In genomic region chr9:4225291-4226119, GRCh38 we compare ENCODE assay signal across 10 cellular contexts.
DNase-seq lines count a peak whose midpoint lies in the region; ATAC-seq, FAIRE-seq and TF ChIP-seq lines count a peak whose summit lies in the region.
"Had no signal": no experiment of that assay in that cellular context is flagged by ENCODE, and none has a peak within 500 bp of the region (broad histone marks: within the 10 kb centered on the region; RNA-seq: fewer than 3 reads in every experiment).

No MANE protein-coding gene starts in this region.

- no peak for TF ChIP-seq CTCF in D721Med (IDR thresholded peaks at IDR 0.05; ENCODE audit: insufficient read depth, missing control alignments)
- TF ChIP-seq CTCF in HL-60 (IDR thresholded peaks at IDR 0.05; ENCODE audit: insufficient read depth, low read length) = peak; percentile 21

- peak overlapping the region; percentile 23 for H3K27ac Mint-ChIP-seq in activated naive CD8-positive, alpha-beta T cell

- peaks cover 29% of the 10 kb centered on the region for H3K4me1 Mint-ChIP-seq in activated naive CD8-positive, alpha-beta T cell (ENCODE audit: low read depth)

- no peaks in the 10 kb centered on the region for H3K36me3 Mint-ChIP-seq in activated naive CD8-positive, alpha-beta T cell

- no peaks in the 10 kb centered on the region for H3K9me3 Mint-ChIP-seq in activated naive CD8-positive, alpha-beta T cell (ENCODE audit: low read depth)

- no peaks in the 10 kb centered on the region for H3K27me3 ChIP-seq in HL-60 (ENCODE audit: insufficient read depth, poor library complexity, severe bottlenecking)

- no peak overlapping the region for H3K27ac ChIP-seq in HL-60 (replicated peaks)

- peak; percentile 56 for FAIRE-seq in D721Med (lab: Jason Lieb, UNC)

- H3K4me3 Mint-ChIP-seq in activated naive CD8-positive, alpha-beta T cell = peak overlapping the region; percentile 51

- H3K27me3 Mint-ChIP-seq in activated naive CD8-positive, alpha-beta T cell = peaks cover 1% of the 10 kb centered on the region

- no peak overlapping the region for H3K4me3 ChIP-seq in HL-60 (replicated peaks; ENCODE audit: insufficient read depth, low read length)

- ATAC-seq in HG02938 (IDR thresholded peaks at IDR 0.05; ENCODE audit: unreplicated experiment) (no peak), GM19452 (IDR thresholded peaks at IDR 0.05; ENCODE audit: unreplicated experiment) (no peak)

- no peak for DNase-seq in D721Med (ENCODE audit: insufficient read length, low spot score)
- peak in 1 of 2 experiments; percentile 9 for DNase-seq in HL-60 (ENCODE audit: low read depth in 1 of 2, low spot score in 1 of 2)
- DNase-seq in lung microvascular endothelial cell (ENCODE audit: low read depth in 2 of 2) = peak; percentile 14 to 22
- no peak for DNase-seq in NCI-H187 treated with DMSO at 0.1 percent for 48 hours (lab: John Stamatoyannopoulos, UW)
- no peak for DNase-seq in NCI-H2107 (lab: John Stamatoyannopoulos, UW)
- DNase-seq: NCI-H510A treated with DMSO at 0.1 percent for 48 hours, posterior cingulate gyrus had no signal

Comparison
In these comparisons a context has a peak if more than half of its experiments do, and no peak if none do; other contexts are left out.
1. DNase-seq: peak in lung microvascular endothelial cell (2 of 2); none in D721Med (single experiment), NCI-H187 treated with DMSO at 0.1 percent for 48 hours (single experiment) and NCI-H2107 (single experiment).